23 cellular contexts compared by ENCODE assay signal in the genomic region with DNA sequence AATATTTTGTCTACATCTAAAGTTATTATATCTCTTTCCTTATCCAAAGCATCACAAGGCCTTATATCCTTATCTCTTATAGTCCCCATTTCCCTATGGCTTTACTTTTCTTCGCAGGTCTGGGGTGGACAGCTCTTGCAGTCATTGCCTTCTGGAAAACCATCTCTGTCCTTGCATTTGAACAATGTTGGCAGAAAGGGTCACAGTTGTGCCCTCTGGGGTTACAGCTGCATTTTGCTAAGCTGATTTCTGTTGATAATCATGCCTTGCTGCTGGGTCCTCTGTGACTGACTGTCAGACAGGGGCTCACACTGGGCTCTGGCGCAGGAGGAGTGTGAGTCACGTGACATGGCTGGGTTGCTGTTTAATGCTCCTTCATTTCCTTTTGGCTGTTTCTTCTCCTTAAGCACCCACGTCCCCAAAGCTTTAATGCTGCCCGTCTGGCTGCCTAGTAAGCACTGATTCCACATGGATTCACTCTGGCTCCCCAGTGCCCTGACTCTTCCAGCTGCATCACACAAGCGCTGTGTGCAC.
"Had no signal": no experiment of that assay in that cellular context is flagged by ENCODE, and none has a peak within 500 bp of the region (broad histone marks: within the 10 kb centered on the region; RNA-seq: fewer than 3 reads in every experiment).

No MANE protein-coding gene starts in this region.

- ATAC-seq: activated naive CD8-positive, alpha-beta T cell treated with anti-CD3 and anti-CD28 coated beads, Interleukin-2, amount 50 U/mL, for 24 hours; sciatic nerve; stimulated activated memory B cell treated with anti-CD40 and anti-IgM and Interleukin-4, amounts not matched to agents 10 μg/mL and 1 μg/mL and 100 μg/mL, for 72 hours had no signal

- H3K27ac Mint-ChIP-seq: activated naive CD4-positive, alpha-beta T cell treated with anti-CD3 and anti-CD28 coated beads, Interleukin-2, amount 10 ng/mL, durations not matched to agents 7 days and 5 days; activated naive CD8-positive, alpha-beta T cell treated with anti-CD3 and anti-CD28 coated beads, Interleukin-2, amount 50 U/mL, for 24 hours; stimulated activated memory B cell treated with anti-CD40 and anti-IgM and Interleukin-4, amounts not matched to agents 10 μg/mL and 1 μg/mL and 100 μg/mL, for 72 hours had no signal

- FAIRE-seq: colon, endometrium, islet of Langerhans had no signal

- H3K36me3 Mint-ChIP-seq: activated naive CD4-positive, alpha-beta T cell treated with anti-CD3 and anti-CD28 coated beads, Interleukin-2, amount 10 ng/mL, durations not matched to agents 7 days and 5 days; brain; stimulated activated memory B cell treated with anti-CD40 and anti-IgM and Interleukin-4, amounts not matched to agents 10 μg/mL and 1 μg/mL and 100 μg/mL, for 72 hours had no signal

- H3K9me3 Mint-ChIP-seq: activated naive CD4-positive, alpha-beta T cell treated with anti-CD3 and anti-CD28 coated beads, Interleukin-2, amount 10 ng/mL, durations not matched to agents 7 days and 5 days; activated naive CD8-positive, alpha-beta T cell treated with anti-CD3 and anti-CD28 coated beads, Interleukin-2, amount 50 U/mL, for 24 hours; stimulated activated memory B cell treated with anti-CD40 and anti-IgM and Interleukin-4, amounts not matched to agents 10 μg/mL and 1 μg/mL and 100 μg/mL, for 72 hours had no signal

- H3K27me3 ChIP-seq: ovary had no signal

- H3K36me3 ChIP-seq: ovary, thoracic aorta had no signal

- H3K4me1 Mint-ChIP-seq: activated naive CD4-positive, alpha-beta T cell treated with anti-CD3 and anti-CD28 coated beads, Interleukin-2, amount 10 ng/mL, durations not matched to agents 7 days and 5 days; activated naive CD8-positive, alpha-beta T cell treated with anti-CD3 and anti-CD28 coated beads, Interleukin-2, amount 50 U/mL, for 24 hours had no signal

- H3K27me3 Mint-ChIP-seq: activated naive CD4-positive, alpha-beta T cell treated with anti-CD3 and anti-CD28 coated beads, Interleukin-2, amount 10 ng/mL, durations not matched to agents 7 days and 5 days; stimulated activated memory B cell treated with anti-CD40 and anti-IgM and Interleukin-4, amounts not matched to agents 10 μg/mL and 1 μg/mL and 100 μg/mL, for 72 hours had no signal

- H3K27ac ChIP-seq: ovary, thoracic aorta had no signal

- H3K4me3 Mint-ChIP-seq: activated naive CD4-positive, alpha-beta T cell treated with anti-CD3 and anti-CD28 coated beads, Interleukin-2, amount 10 ng/mL, durations not matched to agents 7 days and 5 days; activated naive CD8-positive, alpha-beta T cell treated with anti-CD3 and anti-CD28 coated beads, Interleukin-2, amount 50 U/mL, for 24 hours; stimulated activated memory B cell treated with anti-CD40 and anti-IgM and Interleukin-4, amounts not matched to agents 10 μg/mL and 1 μg/mL and 100 μg/mL, for 72 hours had no signal

- H3K9me3 ChIP-seq: ovary, thoracic aorta had no signal

- DNase-seq: activated CD4-positive, CD25-positive, alpha-beta regulatory T cell treated with anti-CD3 and anti-CD28 coated beads, Interleukin-2, amount 50 U/mL, for 72 hours; activated CD8-positive, alpha-beta memory T cell treated with anti-CD3 and anti-CD28 coated beads for 24 hours; activated CD8-positive, alpha-beta memory T cell treated with anti-CD3 and anti-CD28 coated beads, Interleukin-2, amount 50 U/mL, for 48 hours; activated effector memory CD4-positive, alpha-beta T cell treated with Interleukin-2 at 50 U/mL for 16 hours; activated naive CD4-positive, alpha-beta T cell treated with anti-CD3 and anti-CD28 coated beads, Interleukin-2, amount 10 ng/mL, durations not matched to agents 7 days and 5 days; activated naive CD8-positive, alpha-beta T cell treated with anti-CD3 and anti-CD28 coated beads, Interleukin-2, amount 50 U/mL, for 24 hours; activated T-cell treated with anti-CD3 and anti-CD28 coated beads, Interleukin-2, amount 50 U/mL, for 48 hours; anterior cingulate cortex; caudate nucleus; erythroblast; foreskin melanocyte; glutamatergic neuron; hippocampal formation; ovary; stimulated activated CD4-positive, alpha-beta T cell treated with anti-CD3 and anti-CD28 coated beads, Interleukin-4, amount 100 ng/mL, for 4 hours; T1000 had no signal

- H3K4me3 ChIP-seq: ovary, thoracic aorta had no signal
